ENCODE assay signal across 28 cellular contexts in the genomic region with DNA sequence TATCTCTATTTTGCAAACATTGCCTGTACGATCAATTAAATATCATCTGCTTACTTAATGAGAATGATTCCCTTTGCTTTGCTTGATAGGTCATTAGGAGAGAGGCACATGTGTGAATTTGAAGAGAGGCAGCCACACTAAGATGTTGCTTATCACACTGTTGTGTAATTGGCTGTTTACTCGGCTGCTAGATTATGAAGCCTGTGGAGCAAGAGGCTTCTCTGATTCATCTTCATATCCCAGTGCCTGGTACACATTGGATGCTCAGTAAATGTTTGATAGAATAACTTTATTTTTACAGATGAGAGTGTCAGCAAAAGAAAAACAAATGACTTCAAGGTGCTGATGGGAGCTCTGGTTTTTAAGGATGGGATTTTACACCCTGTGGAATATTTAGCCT.
"Had no signal": no experiment of that assay in that cellular context is flagged by ENCODE, and none has a peak within 500 bp of the region (broad histone marks: within the 10 kb centered on the region; RNA-seq: fewer than 3 reads in every experiment).

No MANE protein-coding gene starts in this region.

- DNase-seq: hypothalamus; immature natural killer cell; kidney; left ventricle myocardium inferior; mesendoderm; naive B cell; natural killer cell; nephron progenitor cell; pancreas; posterior cingulate gyrus; retina; right cardiac atrium; stimulated activated CD4-positive, alpha-beta T cell treated with anti-CD3 and anti-CD28 coated beads, Interleukin-12 subunit alpha, Interleukin-12 subunit beta, amount 100 ng/mL, for 4 hours; stimulated activated CD4-positive, alpha-beta T cell treated with anti-CD3 and anti-CD28 coated beads, Interleukin-15, amount 100 ng/mL, for 24 hours; stimulated activated CD4-positive, alpha-beta T cell treated with anti-CD3 and anti-CD28 coated beads, Interleukin-2, amount 100 ng/mL, for 24 hours; stimulated activated CD4-positive, alpha-beta T cell treated with anti-CD3 and anti-CD28 coated beads, Interleukin-4, amount 100 ng/mL, for 1 hour; stimulated activated naive B cell treated with anti-CD40 and anti-IgM and Interleukin-4, amounts not matched to agents 10 μg/mL and 1 μg/mL and 100 μg/mL, for 72 hours; stimulated activated naive CD8-positive, alpha-beta T cell treated with anti-CD3 and anti-CD28 coated beads, Interleukin-15, Interleukin-2, amounts not matched to agents 100 U/mL and 50 U/mL, for 24 hours; stomach; testis; thyroid gland; transverse colon; upper lobe of left lung had no signal

- H3K4me3 ChIP-seq: left ventricle myocardium inferior, lung, neural progenitor cell, pancreas, prostate gland, skin epidermis, stomach, testis, thyroid gland, transverse colon, upper lobe of left lung, vagina had no signal
